18 cellular contexts compared by ENCODE assay signal in the genomic region with DNA sequence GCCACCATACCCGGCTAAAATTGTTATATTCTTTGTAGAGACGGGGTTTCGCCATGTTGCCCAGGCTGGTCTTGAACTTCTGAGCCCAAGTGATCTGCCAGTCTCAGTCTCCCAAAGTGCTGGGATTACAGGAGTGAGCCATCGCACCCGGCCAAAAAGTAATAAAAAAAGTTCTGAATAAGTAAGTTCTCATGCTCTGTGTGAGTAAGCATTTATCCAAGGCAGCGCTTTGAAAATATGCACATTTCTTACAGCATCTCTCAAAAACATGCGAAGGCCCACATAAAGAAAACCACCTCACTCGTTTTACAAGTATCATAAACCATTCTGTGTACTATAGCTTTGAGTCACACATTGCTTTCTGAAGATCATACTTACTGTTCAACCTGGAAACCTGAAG. TPM values are rescaled to one million over a fixed set of nuclear protein-coding genes. Genes with fewer than 3 reads are reported as not detected.
DNase-seq lines count a peak whose midpoint lies in the region; ATAC-seq and TF ChIP-seq lines count a peak whose summit lies in the region.
"Had no signal": no experiment of that assay in that cellular context is flagged by ENCODE, and none has a peak within 500 bp of the region (broad histone marks: within the 10 kb centered on the region; RNA-seq: fewer than 3 reads in every experiment).

No MANE protein-coding gene starts in this region.

- CTCF ChIA-PET in IMR-90 (lab: Yijun Ruan, JAX) = interaction anchor here (0.6 to 0.7 kb wide), 3 partner anchors 44 to 517 kb away, joined by 3 read pairs; no protein-coding TSS in a partner anchor

- no peak overlapping the region for H3K18ac ChIP-seq in IMR-90 (ENCODE audit: low read depth, low read length)

- peaks cover 31 to 62% of the 10 kb centered on the region in 2 experiments for H3K79me1 ChIP-seq in IMR-90 (ENCODE audit: low read depth in 1 of 2, low read length in 2 of 2)

- no peak overlapping the region for H3K4me3 ChIP-seq in IMR-90 (ENCODE audit: insufficient read depth, low read depth, low read length)
- H3K4me3 ChIP-seq in uterus = no peak overlapping the region
- H3K4me3 ChIP-seq: cardiac muscle cell, left lung had no signal

- H3K4ac ChIP-seq in IMR-90 (ENCODE audit: low read depth, low read length) = peak overlapping the region; percentile 47; the same call in 1 of the 2 replicates

- dilution Hi-C loops in IMR-90 (cut with HindIII; ENCODE audit: low sequenced_read_pairs, unreplicated experiment) = no loop called here

- H2AFZ ChIP-seq in IMR-90 (replicated peaks; ENCODE audit: low read length, poor library complexity) = no peak overlapping the region
- H2AFZ ChIP-seq: parathyroid adenoma had no signal

- H3K4me1 ChIP-seq in IMR-90 (ENCODE audit: control insufficient read depth, insufficient read depth, low read length) (peaks cover 13% of the 10 kb centered on the region), uterus (no peaks in the 10 kb centered on the region)
- H3K4me1 ChIP-seq: parathyroid adenoma had no signal

- peak overlapping the region; percentile 81 for H2BK5ac ChIP-seq in IMR-90 (ENCODE audit: low read depth, low read length, poor library complexity, severe bottlenecking)

- 86% methylated on average over 2 of the region's 8 CpGs; no CpG with 5 or more reads in 1 of the 2 experiments for WGBS in IMR-90 (ENCODE audit: extremely low coverage in 2 of 2, insufficient read length in 1 of 2), 2 experiments

- no peak overlapping the region for H2BK120ac ChIP-seq in IMR-90 (ENCODE audit: low read depth, low read length)

- POLR2A ChIA-PET in IMR-90 (lab: Charles Lee; ENCODE audit: unreplicated experiment) = no interaction called here

- H4K5ac ChIP-seq in IMR-90 (ENCODE audit: low read depth, low read length) = no peak overlapping the region

- TF ChIP-seq RAD21 in IMR-90 (IDR thresholded peaks at IDR 0.05; ENCODE audit: low read length) = no peak

- peak; percentile 41 for DNase-seq in stimulated activated CD4-positive, alpha-beta T cell treated with anti-CD3 and anti-CD28 coated beads, Interleukin-1b, Interleukin-23, amount 100 ng/mL, for 48 hours
- no peak for DNase-seq in stimulated activated CD4-positive, alpha-beta T cell treated with anti-CD3 and anti-CD28 coated beads, Interleukin-4, amount 100 ng/mL, for 4 hours
- DNase-seq in IMR-90 (peak; percentile 90), NCI-H226 (no peak), NCI-H146 treated with DMSO at 0.1 percent for 48 hours (lab: John Stamatoyannopoulos, UW; ENCODE audit: unreplicated experiment) (no peak), uterus (no peak)
- DNase-seq in activated naive CD4-positive, alpha-beta T cell treated with anti-CD3 and anti-CD28 coated beads, Interleukin-2, amount 50 U/mL, for 72 hours (ENCODE audit: low spot score in 2 of 2) = peak in 1 of 2 donors; percentile 39
- DNase-seq: COR-L47; DND-41; left lung; naive thymus-derived CD8-positive, alpha-beta T cell; NCI-H510A treated with DMSO at 0.1 percent for 48 hours; stimulated activated naive CD4-positive, alpha-beta T cell treated with Interleukin-2 at 50 U/mL for 16 hours had no signal

- TF ChIP-seq POLR2A in IMR-90 (IDR thresholded peaks at IDR 0.05; ENCODE audit: low read depth, low read length) (no peak), uterus (IDR thresholded peaks at IDR 0.05) (no peak)

- peak; percentile 69 for ATAC-seq in IMR-90 (ENCODE audit: low read depth)
- ATAC-seq in activated naive CD4-positive, alpha-beta T cell treated with anti-CD3 and anti-CD28 coated beads, Interleukin-2, amount 50 U/mL, for 72 hours = peak; percentile 94 to 96
- ATAC-seq: left lung; naive thymus-derived CD8-positive, alpha-beta T cell; sciatic nerve; SK-N-SH treated with all-trans-retinoic acid at 6 μM for 48 hours had no signal

- H3K14ac ChIP-seq in IMR-90 (replicated peaks; ENCODE audit: low read depth, low read length) = no peak overlapping the region; the same call in 1 of the 2 replicates

- peaks cover 7% of the 10 kb centered on the region; the same call in 1 of the 2 replicates for H4K20me1 ChIP-seq in IMR-90 (ENCODE audit: insufficient read depth, low read length)

- no peak overlapping the region for H2BK20ac ChIP-seq in IMR-90 (ENCODE audit: low read depth, low read length)

- in situ Hi-C loops in IMR-90 (cut with MboI; ENCODE audit: low sequenced_read_pairs) = no loop called here

- TF ChIP-seq CTCF in IMR-90 (conservative IDR thresholded peaks at IDR 0.05; ENCODE audit: low read depth, low read length) (no peak), uterus (IDR thresholded peaks at IDR 0.05) (no peak)

- H3K4me2 ChIP-seq in IMR-90 (ENCODE audit: low read depth, low read length) = no peak overlapping the region

- no peak overlapping the region; the same call in 1 of the 2 replicates for H3K23ac ChIP-seq in IMR-90 (ENCODE audit: low read depth, low read length)

- peak overlapping the region; percentile 74 to 88 for H3K27ac Mint-ChIP-seq in activated naive CD4-positive, alpha-beta T cell treated with anti-CD3 and anti-CD28 coated beads, Interleukin-2, amount 50 U/mL, for 72 hours
- H3K27ac Mint-ChIP-seq: type B pancreatic cell had no signal

- H3K27me3 ChIP-seq in IMR-90 (ENCODE audit: control insufficient read depth, insufficient read depth, low read length) (no peaks in the 10 kb centered on the region), uterus (no peaks in the 10 kb centered on the region)
- H3K27me3 ChIP-seq: cardiac muscle cell, left lung had no signal

- H4K8ac ChIP-seq in IMR-90 (ENCODE audit: low read depth in 2 of 2, low read length in 2 of 2) = no peak overlapping the region; a peak in 1 of 4 replicates

- 0 out of 2 replicates have a peak overlapping the region, but pooled peaks have one; percentile 5 for H3K56ac ChIP-seq in IMR-90 (ENCODE audit: extremely low read depth, insufficient read depth, low read length)

- no peak overlapping the region for H2AK5ac ChIP-seq in IMR-90 (ENCODE audit: low read depth, low read length)

- H3K9me3 ChIP-seq in IMR-90 (ENCODE audit: control insufficient read depth, insufficient read depth, low read length) = no peaks in the 10 kb centered on the region
- no peaks in the 10 kb centered on the region for H3K9me3 ChIP-seq in uterus
- H3K9me3 ChIP-seq: left lung had no signal

- BruUV-seq in IMR-90 (replicated peaks; lab: Mats Ljungman, UMichigan) = no TSS peak

- no peak overlapping the region for H2AK9ac ChIP-seq in IMR-90 (replicated peaks; ENCODE audit: low read depth, low read length, poor library complexity)

- intact Hi-C loops in IMR-90 (cut with micrococcal nuclease) = no loop called here
- intact Hi-C loops in uterus (cut with DNase I; ENCODE audit: low total_unique reads) = no loop called here

- H3K36me3 ChIP-seq in IMR-90 (ENCODE audit: control insufficient read depth, insufficient read depth, low read length) = peaks cover 30% of the 10 kb centered on the region
- no peaks in the 10 kb centered on the region for H3K36me3 ChIP-seq in uterus

- peaks cover 27 to 64% of the 10 kb centered on the region in 2 donors for H3K36me3 Mint-ChIP-seq in activated naive CD4-positive, alpha-beta T cell treated with anti-CD3 and anti-CD28 coated beads, Interleukin-2, amount 50 U/mL, for 72 hours

- H4K91ac ChIP-seq in IMR-90 (ENCODE audit: insufficient read depth, low read depth, low read length) = no peak overlapping the region

- H3K9me1 ChIP-seq in IMR-90 (ENCODE audit: insufficient read depth, low read length) = peaks cover 14% of the 10 kb centered on the region

- H3K27ac ChIP-seq in IMR-90 (ENCODE audit: insufficient read depth, low read length) (peak overlapping the region; percentile 6; the same call in 1 of the 2 replicates), uterus (no peak overlapping the region)
- H3K27ac ChIP-seq: cardiac muscle cell, left lung, parathyroid adenoma had no signal

- H3K9me3 Mint-ChIP-seq in activated naive CD4-positive, alpha-beta T cell treated with anti-CD3 and anti-CD28 coated beads, Interleukin-2, amount 50 U/mL, for 72 hours = no peaks in the 10 kb centered on the region
- H3K9me3 Mint-ChIP-seq: naive thymus-derived CD8-positive, alpha-beta T cell; type B pancreatic cell had no signal

- H3K9ac ChIP-seq in IMR-90 (ENCODE audit: low read depth, low read length) = no peak overlapping the region
- H3K9ac ChIP-seq: parathyroid adenoma had no signal

- no peak overlapping the region for H2BK15ac ChIP-seq in IMR-90 (ENCODE audit: low read depth, low read length)

TF ChIP-seq in IMR-90, 13 proteins besides CTCF, POLR2A, EP300 and RAD21:
- TF ChIP-seq, protein P1, sequence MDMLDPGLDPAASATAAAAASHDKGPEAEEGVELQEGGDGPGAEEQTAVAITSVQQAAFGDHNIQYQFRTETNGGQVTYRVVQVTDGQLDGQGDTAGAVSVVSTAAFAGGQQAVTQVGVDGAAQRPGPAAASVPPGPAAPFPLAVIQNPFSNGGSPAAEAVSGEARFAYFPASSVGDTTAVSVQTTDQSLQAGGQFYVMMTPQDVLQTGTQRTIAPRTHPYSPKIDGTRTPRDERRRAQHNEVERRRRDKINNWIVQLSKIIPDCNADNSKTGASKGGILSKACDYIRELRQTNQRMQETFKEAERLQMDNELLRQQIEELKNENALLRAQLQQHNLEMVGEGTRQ (IDR thresholded peaks at IDR 0.05; ENCODE audit: low read depth, low read length) = no peak
- TF ChIP-seq MAFK (IDR thresholded peaks at IDR 0.05; ENCODE audit: low read depth, low read length) (peak; percentile 43; the same call in 1 of the 2 replicates), CHD1 (IDR thresholded peaks at IDR 0.05; ENCODE audit: low read depth, low read length) (no peak), CEBPB (IDR thresholded peaks at IDR 0.05; ENCODE audit: low read depth, low read length) (0 out of 2 replicates have a peak, but pooled peaks have one; percentile 3), NFE2L2 (IDR thresholded peaks at IDR 0.05; ENCODE audit: low read depth, low read length) (peak; percentile 21; the same call in 1 of the 2 replicates), RCOR1 (IDR thresholded peaks at IDR 0.05; ENCODE audit: insufficient replicate concordance, low read length) (peak; percentile 43)

RNA-seq across cellular contexts. Expression of a gene that starts 8.6 kb away (rescaled TPM):
- total RNA-seq in IMR-90 (2012; rRNA removed) (60.5 and 71.9 TPM in 2 replicates), uterus (10 to 100 TPM; 30.3 to 55.7 (median 47.0) TPM)
- 43.0 and 48.0 TPM in 2 replicates for polyA plus RNA-seq in IMR-90 (2012; rRNA removed)
- 20.8 and 21.1 TPM in 2 replicates for polyA plus RNA-seq in IMR-90 (2012; cell fraction: cytosol; rRNA removed)
- 42.7 and 138 TPM in 2 replicates for polyA plus RNA-seq in IMR-90 (2012; cell fraction: nucleus; rRNA removed; ENCODE audit: low replicate concordance)
- 10 to 100 TPM; 64.3 to 70.1 TPM for total RNA-seq in activated naive CD4-positive, alpha-beta T cell treated with anti-CD3 and anti-CD28 coated beads, Interleukin-2, amount 50 U/mL, for 72 hours

RNA-seq across cellular contexts. Expression of a gene that starts 11.6 kb away (rescaled TPM):
- total RNA-seq in IMR-90 (2012; rRNA removed) = 364 and 449 TPM in 2 replicates
- 299 and 308 TPM in 2 replicates for polyA plus RNA-seq in IMR-90 (2012; rRNA removed)
- 51.0 and 243 TPM in 2 replicates for polyA plus RNA-seq in IMR-90 (2012; cell fraction: cytosol; rRNA removed)
- 516 and 695 TPM in 2 replicates for polyA plus RNA-seq in IMR-90 (2012; cell fraction: nucleus; rRNA removed; ENCODE audit: low replicate concordance)
- 10 to 100 TPM; 64.7 to 65.2 TPM for total RNA-seq in activated naive CD4-positive, alpha-beta T cell treated with anti-CD3 and anti-CD28 coated beads, Interleukin-2, amount 50 U/mL, for 72 hours
- total RNA-seq in uterus = 10 to 100 TPM; 13.1 to 54.3 (median 37.7) TPM

Comparison
In these comparisons a context has a peak if more than half of its experiments do, and no peak if none do; other contexts are left out.
1. DNase-seq: peak in stimulated activated CD4-positive, alpha-beta T cell treated with anti-CD3 and anti-CD28 coated beads, Interleukin-1b, Interleukin-23, amount 100 ng/mL, for 48 hours (single experiment) and IMR-90 (single experiment); none in stimulated activated CD4-positive, alpha-beta T cell treated with anti-CD3 and anti-CD28 coated beads, Interleukin-4, amount 100 ng/mL, for 4 hours (0 of 2), NCI-H226 (single experiment), NCI-H146 treated with DMSO at 0.1 percent for 48 hours (single experiment) and uterus (0 of 2).